Comparison of ENCODE assay signal across 14 cellular contexts in the genomic region with DNA sequence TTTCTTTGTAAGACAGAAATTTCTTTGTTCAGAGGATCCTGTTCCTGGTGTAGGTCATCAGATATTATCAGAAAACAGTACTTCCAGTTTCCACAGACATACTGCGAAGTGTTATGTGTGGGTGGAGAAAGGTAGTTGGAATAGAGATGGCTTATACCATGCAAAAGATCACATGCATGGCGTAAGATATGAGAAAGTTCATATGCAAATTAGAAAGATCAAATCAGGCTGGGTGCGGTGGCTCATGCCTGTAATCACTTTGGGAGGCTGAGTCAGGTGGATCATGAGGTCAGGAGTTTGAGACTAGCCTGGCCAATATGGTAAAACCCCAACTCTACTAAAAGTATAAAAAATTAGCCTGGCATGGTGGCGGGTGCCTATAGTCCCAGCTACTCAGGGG.
"Had no signal": no experiment of that assay in that cellular context is flagged by ENCODE, and none has a peak within 500 bp of the region (broad histone marks: within the 10 kb centered on the region; RNA-seq: fewer than 3 reads in every experiment).

No MANE protein-coding gene starts in this region.

- H3K27me3 ChIP-seq: dorsolateral prefrontal cortex, gastrocnemius medialis, heart left ventricle, SJCRH30, testis, upper lobe of left lung had no signal

- H3K4me3 Mint-ChIP-seq: activated B cell treated with CpG ODN at 0.5 μM for 24 hours; endodermal cell; immature natural killer cell; natural killer cell treated with Interleukin-12 subunit alpha and Interleukin-12 subunit beta and Interleukin-15 and Interleukin-18, amount 100 ng/mL, for 72 hours; stimulated activated naive CD8-positive, alpha-beta T cell treated with anti-CD3 and anti-CD28 coated beads, Interleukin-15, Interleukin-2, amounts not matched to agents 100 ng/mL and 50 ng/mL, for 24 hours had no signal

- H3K4me1 ChIP-seq: gastrocnemius medialis, heart left ventricle, SJCRH30 had no signal

- ATAC-seq: gastrocnemius medialis; heart left ventricle; natural killer cell treated with Interleukin-12 subunit alpha and Interleukin-12 subunit beta and Interleukin-15 and Interleukin-18, amount 100 ng/mL, for 72 hours had no signal

- H3K27ac Mint-ChIP-seq: activated B cell treated with CpG ODN at 0.5 μM for 24 hours; endodermal cell; immature natural killer cell; natural killer cell treated with Interleukin-12 subunit alpha and Interleukin-12 subunit beta and Interleukin-15 and Interleukin-18, amount 100 ng/mL, for 72 hours had no signal

- H3K36me3 ChIP-seq: gastrocnemius medialis, heart left ventricle, SJCRH30, upper lobe of left lung had no signal

- H3K4me3 ChIP-seq: dorsolateral prefrontal cortex, gastrocnemius medialis, heart left ventricle, SJCRH30, testis, upper lobe of left lung had no signal

- H3K4me1 Mint-ChIP-seq: activated B cell treated with CpG ODN at 0.5 μM for 24 hours, immature natural killer cell had no signal

- H3K27ac ChIP-seq: gastrocnemius medialis, heart left ventricle, SJCRH30, testis, upper lobe of left lung had no signal

- H3K9me3 ChIP-seq: gastrocnemius medialis, heart left ventricle, SJCRH30, testis, upper lobe of left lung had no signal

- H3K9me3 Mint-ChIP-seq: activated B cell treated with CpG ODN at 0.5 μM for 24 hours; endodermal cell; natural killer cell treated with Interleukin-12 subunit alpha and Interleukin-12 subunit beta and Interleukin-15 and Interleukin-18, amount 100 ng/mL, for 72 hours; stimulated activated naive CD8-positive, alpha-beta T cell treated with anti-CD3 and anti-CD28 coated beads, Interleukin-15, Interleukin-2, amounts not matched to agents 100 ng/mL and 50 ng/mL, for 24 hours had no signal

- DNase-seq: activated B cell treated with CpG ODN at 0.5 μM for 24 hours; activated naive CD4-positive, alpha-beta T cell treated with anti-CD3 and anti-CD28 coated beads, Interleukin-2, amount 50 U/mL, for 16 hours; amniotic stem cell; dorsolateral prefrontal cortex; endodermal cell; gastrocnemius medialis; heart left ventricle; immature natural killer cell; mesendoderm; SJCRH30; testis; upper lobe of left lung had no signal

- H3K36me3 Mint-ChIP-seq: immature natural killer cell; natural killer cell treated with Interleukin-12 subunit alpha and Interleukin-12 subunit beta and Interleukin-15 and Interleukin-18, amount 100 ng/mL, for 72 hours had no signal
